9 cellular contexts compared by ENCODE assay signal in the genomic region with DNA sequence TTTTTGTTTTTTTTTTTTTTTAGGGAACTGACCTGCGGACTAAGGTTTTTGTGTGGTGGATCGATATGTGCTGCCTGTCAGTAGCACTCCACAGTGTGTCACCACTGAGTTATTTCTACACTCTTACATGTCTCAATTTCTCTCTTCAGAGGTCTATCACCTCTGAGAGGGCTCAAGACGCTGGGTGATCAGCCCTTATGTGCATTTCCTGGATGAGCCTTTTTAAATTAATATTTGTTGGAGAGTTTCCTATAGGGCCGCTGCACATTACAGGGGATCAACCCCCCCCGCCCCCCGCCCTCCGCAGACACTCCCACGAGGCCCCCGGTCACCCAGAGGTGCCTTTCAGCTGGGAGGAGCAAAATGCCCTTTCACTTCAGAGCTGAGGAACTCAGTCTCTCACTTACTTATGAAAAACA. TPM values are rescaled to one million over a fixed set of nuclear protein-coding genes. Genes with fewer than 3 reads are reported as not detected.
DNase-seq lines count a peak whose midpoint lies in the region; ATAC-seq and TF ChIP-seq lines count a peak whose summit lies in the region.
"Had no signal": no experiment of that assay in that cellular context is flagged by ENCODE, and none has a peak within 500 bp of the region (broad histone marks: within the 10 kb centered on the region; RNA-seq: fewer than 3 reads in every experiment).

No MANE protein-coding gene starts in this region.

- ATAC-seq in GM18502 (IDR thresholded peaks at IDR 0.05; ENCODE audit: poor library complexity, unreplicated experiment) (peak; percentile 61), HG03108 (IDR thresholded peaks at IDR 0.05; ENCODE audit: unreplicated experiment) (peak; percentile 49), activated B cell treated with CpG ODN at 0.5 μM for 24 hours (ENCODE audit: low read depth) (peak; percentile 69)
- peak; percentile 67 to 88 for ATAC-seq in natural killer cell treated with Interleukin-12 subunit alpha and Interleukin-12 subunit beta and Interleukin-15 and Interleukin-18, amount 100 ng/mL, for 72 hours

- in situ Hi-C loops in ACHN (cut with HindIII; ENCODE audit: low pct_ligation_motif_present, low pct_unique_long_range_greater_than_20kb, low sequenced_read_pairs): no loop called here

- TF ChIP-seq CTCF in activated B cell treated with CpG ODN at 0.5 μM for 24 hours (IDR thresholded peaks at IDR 0.05) (no peak), coronary artery (IDR thresholded peaks at IDR 0.05) (no peak)

- POLR2A ChIA-PET in activated B cell treated with CpG ODN at 0.5 μM for 24 hours (lab: Charles Lee): interaction anchor here (0.7 kb wide), 1 partner anchor 12 kb away, joined by 4 read pairs; no protein-coding TSS in a partner anchor

- H3K27me3 Mint-ChIP-seq in activated B cell treated with CpG ODN at 0.5 μM for 24 hours: peaks cover 4% of the 10 kb centered on the region
- peaks cover 15 to 18% of the 10 kb centered on the region in 2 donors for H3K27me3 Mint-ChIP-seq in natural killer cell treated with Interleukin-12 subunit alpha and Interleukin-12 subunit beta and Interleukin-15 and Interleukin-18, amount 100 ng/mL, for 72 hours

- H3K27ac Mint-ChIP-seq in activated B cell treated with CpG ODN at 0.5 μM for 24 hours: peak overlapping the region; percentile 8
- H3K27ac Mint-ChIP-seq in natural killer cell treated with Interleukin-12 subunit alpha and Interleukin-12 subunit beta and Interleukin-15 and Interleukin-18, amount 100 ng/mL, for 72 hours: peak overlapping the region in 1 of 2 donors; percentile 63

- peak overlapping the region; percentile 21 for H3K4me3 Mint-ChIP-seq in activated B cell treated with CpG ODN at 0.5 μM for 24 hours
- H3K4me3 Mint-ChIP-seq in natural killer cell treated with Interleukin-12 subunit alpha and Interleukin-12 subunit beta and Interleukin-15 and Interleukin-18, amount 100 ng/mL, for 72 hours: peak overlapping the region; percentile 71

- no peak overlapping the region for H3K4me3 ChIP-seq in coronary artery
- H3K4me3 ChIP-seq: prostate gland had no signal

- H3K27ac ChIP-seq in coronary artery: no peak overlapping the region
- H3K27ac ChIP-seq: prostate gland had no signal

- CTCF ChIA-PET in activated B cell treated with CpG ODN at 0.5 μM for 24 hours (lab: Charles Lee): interaction anchor here (1.2 to 1.7 kb wide), 2 partner anchors 11 to 33 kb away, joined by 3 read pairs; no protein-coding TSS in a partner anchor

- peaks cover 19% of the 10 kb centered on the region for H3K4me1 Mint-ChIP-seq in activated B cell treated with CpG ODN at 0.5 μM for 24 hours
- H3K4me1 Mint-ChIP-seq in natural killer cell treated with Interleukin-12 subunit alpha and Interleukin-12 subunit beta and Interleukin-15 and Interleukin-18, amount 100 ng/mL, for 72 hours (ENCODE audit: low read depth in 2 of 2): peaks cover 22 to 38% of the 10 kb centered on the region in 2 donors

- intact Hi-C loops in activated B cell treated with CpG ODN at 0.5 μM for 24 hours (cut with micrococcal nuclease): loop anchor here (1.0 to 5.0 kb wide), 2 partner anchors 12 to 33 kb away; a partner anchor contains a TSS

- no peak for DNase-seq in activated B cell treated with CpG ODN at 0.5 μM for 24 hours
- DNase-seq in natural killer cell treated with Interleukin-12 subunit alpha and Interleukin-12 subunit beta and Interleukin-15 and Interleukin-18, amount 100 ng/mL, for 72 hours (ENCODE audit: low spot score): no peak
- no peak for DNase-seq in ACHN
- no peak for DNase-seq in coronary artery (ENCODE audit: low spot score)
- DNase-seq in globus pallidus (ENCODE audit: low spot score): no peak
- DNase-seq: NCI-H146 had no signal

- no peaks in the 10 kb centered on the region for H3K9me3 Mint-ChIP-seq in activated B cell treated with CpG ODN at 0.5 μM for 24 hours
- H3K9me3 Mint-ChIP-seq in natural killer cell treated with Interleukin-12 subunit alpha and Interleukin-12 subunit beta and Interleukin-15 and Interleukin-18, amount 100 ng/mL, for 72 hours: no peaks in the 10 kb centered on the region

- H3K36me3 Mint-ChIP-seq in activated B cell treated with CpG ODN at 0.5 μM for 24 hours (ENCODE audit: low read depth): no peaks in the 10 kb centered on the region
- no peaks in the 10 kb centered on the region for H3K36me3 Mint-ChIP-seq in natural killer cell treated with Interleukin-12 subunit alpha and Interleukin-12 subunit beta and Interleukin-15 and Interleukin-18, amount 100 ng/mL, for 72 hours

RNA-seq across cellular contexts. Expression of a gene that starts 34.5 kb away (rescaled TPM):
- 11.1 and 13.4 TPM in 2 replicates for total RNA-seq in activated B cell treated with CpG ODN at 0.5 μM for 24 hours
- 10 to 100 TPM; 13.7 to 16.1 TPM for total RNA-seq in natural killer cell treated with Interleukin-12 subunit alpha and Interleukin-12 subunit beta and Interleukin-15 and Interleukin-18, amount 100 ng/mL, for 72 hours
